8 cellular contexts compared by ENCODE assay signal in the genomic region with DNA sequence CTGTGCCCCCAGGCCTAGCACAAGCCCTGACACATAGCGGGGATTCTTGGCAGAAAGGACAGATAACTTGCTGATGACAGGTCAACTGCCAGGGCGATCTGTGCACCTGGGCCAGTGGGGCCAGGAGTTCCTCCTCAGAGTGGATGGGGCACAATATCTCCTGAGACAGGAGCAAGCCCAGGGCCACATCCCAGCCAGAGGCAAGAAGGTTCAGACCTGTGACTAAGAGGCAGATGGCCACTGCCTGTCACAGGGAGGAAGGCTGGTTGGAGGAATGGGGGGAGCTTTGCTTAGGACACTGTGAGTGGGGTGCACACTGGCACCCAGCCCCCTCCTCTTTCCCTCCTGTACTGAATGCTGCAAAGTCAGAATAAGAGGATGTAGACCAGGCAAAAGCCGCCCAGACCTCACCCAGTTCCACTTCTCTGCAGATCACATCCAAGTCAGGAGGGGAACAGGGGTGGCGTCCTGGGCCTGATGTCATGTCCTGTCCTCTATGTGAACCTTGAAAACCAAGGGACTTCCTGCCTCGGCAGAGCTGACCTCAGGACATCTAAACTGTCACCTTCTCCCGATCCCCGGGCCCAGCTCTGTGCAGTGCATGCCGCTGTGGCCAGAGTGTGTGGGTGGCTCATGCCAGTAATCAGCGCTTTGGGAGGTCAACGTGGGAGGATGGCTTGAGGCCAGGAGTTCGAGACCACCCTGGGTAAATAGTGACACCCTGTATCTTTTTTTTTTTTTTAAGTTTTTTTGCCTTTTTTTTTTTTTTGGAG. TPM values are rescaled to one million over a fixed set of nuclear protein-coding genes. Genes with fewer than 3 reads are reported as not detected.
DNase-seq lines count a peak whose midpoint lies in the region; ATAC-seq and TF ChIP-seq lines count a peak whose summit lies in the region.

No MANE protein-coding gene starts in this region.

- H3K4me1 Mint-ChIP-seq in T-helper 17 cell: peaks cover 8% of the 10 kb centered on the region
- H3K4me1 Mint-ChIP-seq in stimulated activated memory B cell treated with anti-CD40 and anti-IgM and Interleukin-4, amounts not matched to agents 10 μg/mL and 1 μg/mL and 100 μg/mL, for 72 hours: peaks cover 26% of the 10 kb centered on the region

- peak overlapping the region; percentile 83 for H3K27ac Mint-ChIP-seq in T-helper 17 cell
- H3K27ac Mint-ChIP-seq in stimulated activated memory B cell treated with anti-CD40 and anti-IgM and Interleukin-4, amounts not matched to agents 10 μg/mL and 1 μg/mL and 100 μg/mL, for 72 hours: peak overlapping the region; percentile 85

- H3K27ac ChIP-seq in C4-2B: peak overlapping the region; percentile 86

- H3K4me3 Mint-ChIP-seq in T-helper 17 cell: peak overlapping the region; percentile 86
- H3K4me3 Mint-ChIP-seq in stimulated activated memory B cell treated with anti-CD40 and anti-IgM and Interleukin-4, amounts not matched to agents 10 μg/mL and 1 μg/mL and 100 μg/mL, for 72 hours: peak overlapping the region; percentile 86

- TF ChIP-seq CTCF in C4-2B (conservative IDR thresholded peaks at IDR 0.05) (no peak), choroid plexus epithelial cell (conservative IDR thresholded peaks at IDR 0.05; ENCODE audit: low read depth, low read length) (no peak)

- ATAC-seq in GM19351 (IDR thresholded peaks at IDR 0.05; ENCODE audit: unreplicated experiment) (peak; percentile 77), HG03460 (IDR thresholded peaks at IDR 0.05; ENCODE audit: unreplicated experiment) (peak; percentile 73), T-helper 17 cell (peak; percentile 74)
- peak; percentile 85 for ATAC-seq in stimulated activated memory B cell treated with anti-CD40 and anti-IgM and Interleukin-4, amounts not matched to agents 10 μg/mL and 1 μg/mL and 100 μg/mL, for 72 hours

- no peaks in the 10 kb centered on the region for H3K9me3 Mint-ChIP-seq in stimulated activated memory B cell treated with anti-CD40 and anti-IgM and Interleukin-4, amounts not matched to agents 10 μg/mL and 1 μg/mL and 100 μg/mL, for 72 hours

- DNase-seq in T-helper 17 cell (peak; percentile 30 to 38 (median 38)), choroid plexus epithelial cell (ENCODE audit: low read depth) (peak; percentile 10), medulla oblongata (ENCODE audit: extremely low spot score) (peak; percentile 57), NCI-H2227 treated with DMSO at 0.1 percent for 48 hours (lab: John Stamatoyannopoulos, UW) (no peak)

- peak overlapping the region; percentile 23 for H3K4me3 ChIP-seq in choroid plexus epithelial cell (ENCODE audit: low read depth, low read length)

- no peaks in the 10 kb centered on the region for H3K27me3 Mint-ChIP-seq in T-helper 17 cell
- no peaks in the 10 kb centered on the region for H3K27me3 Mint-ChIP-seq in stimulated activated memory B cell treated with anti-CD40 and anti-IgM and Interleukin-4, amounts not matched to agents 10 μg/mL and 1 μg/mL and 100 μg/mL, for 72 hours

- H3K36me3 Mint-ChIP-seq in T-helper 17 cell (ENCODE audit: low read depth): no peaks in the 10 kb centered on the region
- H3K36me3 Mint-ChIP-seq in stimulated activated memory B cell treated with anti-CD40 and anti-IgM and Interleukin-4, amounts not matched to agents 10 μg/mL and 1 μg/mL and 100 μg/mL, for 72 hours: peaks cover 10% of the 10 kb centered on the region

- no peaks in the 10 kb centered on the region for H3K9me3 ChIP-seq in T-helper 17 cell (ENCODE audit: control insufficient read depth, low read length, poor library complexity, severe bottlenecking)

RNA-seq across cellular contexts. Expression of a gene that starts 1.3 kb away (rescaled TPM):
- total RNA-seq in T-helper 17 cell: 10 to 100 TPM; 31.4 to 48.2 TPM
